31 cellular contexts compared by ENCODE assay signal in genomic region chr6:12931639-12932038, GRCh38.
"Had no signal": no experiment of that assay in that cellular context is flagged by ENCODE, and none has a peak within 500 bp of the region (broad histone marks: within the 10 kb centered on the region; RNA-seq: fewer than 3 reads in every experiment).

No MANE protein-coding gene starts in this region.

- H3K27ac ChIP-seq: ovary, parathyroid adenoma, psoas muscle, right lobe of liver, sigmoid colon, suprapubic skin, testis, tibial artery, transverse colon, upper lobe of right lung, uterus had no signal

- H3K27ac Mint-ChIP-seq: naive thymus-derived CD8-positive, alpha-beta T cell; natural killer cell treated with Interleukin-12 subunit alpha and Interleukin-12 subunit beta and Interleukin-15 and Interleukin-18, amount 100 ng/mL, for 72 hours; nephron progenitor cell; progenitor cell of endocrine pancreas; stimulated activated memory B cell treated with anti-CD40 and anti-IgM and Interleukin-4, amounts not matched to agents 10 μg/mL and 1 μg/mL and 100 μg/mL, for 72 hours; stimulated activated naive CD8-positive, alpha-beta T cell treated with anti-CD3 and anti-CD28 coated beads, Interleukin-15, amount 100 ng/mL, for 72 hours; type B pancreatic cell had no signal

- FAIRE-seq: small intestine had no signal

- H3K4me1 ChIP-seq: parathyroid adenoma, psoas muscle, right lobe of liver, sigmoid colon, suprapubic skin, testis, tibial artery, transverse colon, upper lobe of right lung, uterus had no signal

- H3K4me3 ChIP-seq: ovary, psoas muscle, right lobe of liver, sigmoid colon, suprapubic skin, testis, tibial artery, transverse colon, upper lobe of right lung, uterus had no signal

- H3K9ac ChIP-seq: parathyroid adenoma had no signal

- DNase-seq: naive thymus-derived CD8-positive, alpha-beta T cell; nephron progenitor cell; occipital lobe; ovary; posterior cingulate gyrus; psoas muscle; right cardiac atrium; right lobe of liver; sigmoid colon; small intestine; stimulated activated CD4-positive, alpha-beta T cell treated with anti-CD3 and anti-CD28 coated beads, Interleukin-12 subunit alpha, Interleukin-12 subunit beta, amount 100 ng/mL, for 4 hours; stimulated activated CD4-positive, alpha-beta T cell treated with anti-CD3 and anti-CD28 coated beads, Interleukin-1b, Interleukin-23, amount 100 ng/mL, for 48 hours; stimulated activated CD4-positive, alpha-beta T cell treated with anti-CD3 and anti-CD28 coated beads, Interleukin-4, amount 100 ng/mL, for 1 hour; stimulated activated CD4-positive, alpha-beta T cell treated with anti-CD3 and anti-CD28 coated beads, Interleukin-4, amount 100 ng/mL, for 4 hours; stimulated activated CD8-positive, alpha-beta memory T cell treated with anti-CD3 and anti-CD28 coated beads, Interleukin-4, amount 100 ng/mL, for 48 hours; stimulated activated naive CD4-positive, alpha-beta T cell; stimulated activated naive CD8-positive, alpha-beta T cell treated with anti-CD3 and anti-CD28 coated beads, Interleukin-15, amount 100 ng/mL, for 72 hours; stimulated activated naive CD8-positive, alpha-beta T cell treated with anti-CD3 and anti-CD28 coated beads, Interleukin-15, Interleukin-2, amounts not matched to agents 100 U/mL and 50 U/mL, for 24 hours; substantia nigra; testis; tibial artery; transverse colon; upper lobe of right lung; uterus had no signal

- H2AFZ ChIP-seq: parathyroid adenoma had no signal

- H3K9me3 Mint-ChIP-seq: naive thymus-derived CD8-positive, alpha-beta T cell; natural killer cell treated with Interleukin-12 subunit alpha and Interleukin-12 subunit beta and Interleukin-15 and Interleukin-18, amount 100 ng/mL, for 72 hours; stimulated activated memory B cell treated with anti-CD40 and anti-IgM and Interleukin-4, amounts not matched to agents 10 μg/mL and 1 μg/mL and 100 μg/mL, for 72 hours; stimulated activated naive CD8-positive, alpha-beta T cell treated with anti-CD3 and anti-CD28 coated beads, Interleukin-15, amount 100 ng/mL, for 72 hours; type B pancreatic cell had no signal

- H3K27me3 ChIP-seq: ovary, right lobe of liver, sigmoid colon, testis, tibial artery, transverse colon, upper lobe of right lung, uterus had no signal

- H3K4me1 Mint-ChIP-seq: naive thymus-derived CD8-positive, alpha-beta T cell; neural crest cell; stimulated activated memory B cell treated with anti-CD40 and anti-IgM and Interleukin-4, amounts not matched to agents 10 μg/mL and 1 μg/mL and 100 μg/mL, for 72 hours; stimulated activated naive CD8-positive, alpha-beta T cell treated with anti-CD3 and anti-CD28 coated beads, Interleukin-15, amount 100 ng/mL, for 72 hours had no signal

- H3K79me2 ChIP-seq: parathyroid adenoma had no signal

- H3K36me3 ChIP-seq: ovary, right lobe of liver, sigmoid colon, suprapubic skin, tibial artery, transverse colon, upper lobe of right lung, uterus had no signal

- H3K9me3 ChIP-seq: ovary, psoas muscle, right lobe of liver, sigmoid colon, suprapubic skin, testis, tibial artery, transverse colon, upper lobe of right lung, uterus had no signal

- H3K36me3 Mint-ChIP-seq: naive thymus-derived CD8-positive, alpha-beta T cell; natural killer cell treated with Interleukin-12 subunit alpha and Interleukin-12 subunit beta and Interleukin-15 and Interleukin-18, amount 100 ng/mL, for 72 hours; stimulated activated memory B cell treated with anti-CD40 and anti-IgM and Interleukin-4, amounts not matched to agents 10 μg/mL and 1 μg/mL and 100 μg/mL, for 72 hours; type B pancreatic cell had no signal

- H3K4me3 Mint-ChIP-seq: naive thymus-derived CD8-positive, alpha-beta T cell; natural killer cell treated with Interleukin-12 subunit alpha and Interleukin-12 subunit beta and Interleukin-15 and Interleukin-18, amount 100 ng/mL, for 72 hours; nephron progenitor cell; neural crest cell; stimulated activated memory B cell treated with anti-CD40 and anti-IgM and Interleukin-4, amounts not matched to agents 10 μg/mL and 1 μg/mL and 100 μg/mL, for 72 hours; stimulated activated naive CD8-positive, alpha-beta T cell treated with anti-CD3 and anti-CD28 coated beads, Interleukin-15, amount 100 ng/mL, for 72 hours; type B pancreatic cell had no signal
